1 cellular context compared by ENCODE assay signal in genomic region chr6:49519660-49520059, GRCh38.
TF ChIP-seq lines count a peak whose summit lies in the region.

No MANE protein-coding gene starts in this region.

TF ChIP-seq in K562, 482 proteins besides CTCF, POLR2A, EP300 and RAD21:
- TF ChIP-seq SMARCB1 (IDR thresholded peaks at IDR 0.05; ENCODE audit: insufficient read length, low read depth), result no peak
- TF ChIP-seq MCM5 (IDR thresholded peaks at IDR 0.05; ENCODE audit: low read depth), result no peak
- no peak for TF ChIP-seq ZNF445 (CRISPR knock-in tag; IDR thresholded peaks at IDR 0.05; ENCODE audit: low read depth)
- TF ChIP-seq SMAD3 (CRISPR knock-in tag; conservative IDR thresholded peaks at IDR 0.05), result no peak
- no peak for TF ChIP-seq ZNF764 (CRISPR knock-in tag; IDR thresholded peaks at IDR 0.05; ENCODE audit: low read depth)
- TF ChIP-seq RBM15 (IDR thresholded peaks at IDR 0.05; ENCODE audit: insufficient read depth, low read length), result no peak
- no peak for TF ChIP-seq MAX (CRISPR knock-in tag; IDR thresholded peaks at IDR 0.05)
- TF ChIP-seq PRMT5 (CRISPR knock-in tag; IDR thresholded peaks at IDR 0.05), result no peak
- TF ChIP-seq REST (CRISPR knock-in tag; IDR thresholded peaks at IDR 0.05; ENCODE audit: low read depth), result no peak
- TF ChIP-seq USF2 (CRISPR knock-in tag; IDR thresholded peaks at IDR 0.05), result no peak
- no peak for TF ChIP-seq ZNF224 (CRISPR knock-in tag; IDR thresholded peaks at IDR 0.05)
